Comparison of ENCODE assay signal across 8 cellular contexts in genomic region chr1:231240883-231241735, GRCh38. TPM values are rescaled to one million over a fixed set of nuclear protein-coding genes. Genes with fewer than 3 reads are reported as not detected.
DNase-seq lines count a peak whose midpoint lies in the region; ATAC-seq and TF ChIP-seq lines count a peak whose summit lies in the region.

TSS of gene GNPAT (plus strand) at chr1:231241212. CDS start at chr1:231241379, 167 bp downstream.

- peak within 1 kb of the TSS; percentile 83 for H3K27ac ChIP-seq in VCaP
- peak within 1 kb of the TSS; percentile 62 for H3K27ac ChIP-seq in iPS-20b (ENCODE audit: low read length)
- H3K27ac ChIP-seq in skin epidermis, result peak within 1 kb of the TSS; percentile 34 to 93 (median 89)

- DNase-seq in A172 (ENCODE audit: low spot score), result peak; percentile 78
- DNase-seq in NCI-H2171 treated with DMSO at 0.1 percent for 48 hours (lab: John Stamatoyannopoulos, UW), result peak; percentile 84
- peak; percentile 92 for DNase-seq in T47D (ENCODE audit: low read depth in 1 of 2, low spot score in 1 of 2)

- H3K4me1 ChIP-seq in iPS-20b (ENCODE audit: insufficient read depth, low read length), result no peaks in the 10 kb centered on the region

- in situ Hi-C loops in T47D (cut with HindIII; ENCODE audit: low pct_unique_long_range_greater_than_20kb, low sequenced_read_pairs), result no loop called here

- H3K9me3 ChIP-seq in iPS-20b (ENCODE audit: insufficient read depth, low read depth, low read length), result no peaks in the 10 kb centered on the region

- no peak for TF ChIP-seq CTCF in VCaP (conservative IDR thresholded peaks at IDR 0.05)

- H3K9ac ChIP-seq in iPS-20b (ENCODE audit: low read depth, low read length), result peak within 1 kb of the TSS; percentile 88

- H3K4me3 ChIP-seq in iPS-20b (ENCODE audit: low read length) (peak within 1 kb of the TSS; percentile 91), skin epidermis (peak within 1 kb of the TSS; percentile 56 to 77 (median 69))

- H3K27me3 ChIP-seq in iPS-20b (ENCODE audit: insufficient read depth, low read length), result no peaks in the 10 kb centered on the region

- ATAC-seq in GM18520 (IDR thresholded peaks at IDR 0.05; ENCODE audit: unreplicated experiment) (peak; percentile 89), HG03060 (IDR thresholded peaks at IDR 0.05; ENCODE audit: low read depth, unreplicated experiment) (peak; percentile 71)

- peaks cover 20% of the 10 kb centered on the region for H3K36me3 ChIP-seq in iPS-20b (ENCODE audit: insufficient read depth, low read depth, low read length)

RNA-seq across cellular contexts. Expression of gene GNPAT, which starts in this region (rescaled TPM):
- total RNA-seq in A172 (2014; rRNA removed; shearing (Covaris generic)), result 129 and 134 TPM in 2 replicates

Comparison
In these comparisons a context has a peak if more than half of its experiments do, and no peak if none do; other contexts are left out.
1. Peak in every context shown above with its lines: DNase-seq, ATAC-seq, H3K4me3 ChIP-seq and H3K27ac ChIP-seq.